In the genomic region with DNA sequence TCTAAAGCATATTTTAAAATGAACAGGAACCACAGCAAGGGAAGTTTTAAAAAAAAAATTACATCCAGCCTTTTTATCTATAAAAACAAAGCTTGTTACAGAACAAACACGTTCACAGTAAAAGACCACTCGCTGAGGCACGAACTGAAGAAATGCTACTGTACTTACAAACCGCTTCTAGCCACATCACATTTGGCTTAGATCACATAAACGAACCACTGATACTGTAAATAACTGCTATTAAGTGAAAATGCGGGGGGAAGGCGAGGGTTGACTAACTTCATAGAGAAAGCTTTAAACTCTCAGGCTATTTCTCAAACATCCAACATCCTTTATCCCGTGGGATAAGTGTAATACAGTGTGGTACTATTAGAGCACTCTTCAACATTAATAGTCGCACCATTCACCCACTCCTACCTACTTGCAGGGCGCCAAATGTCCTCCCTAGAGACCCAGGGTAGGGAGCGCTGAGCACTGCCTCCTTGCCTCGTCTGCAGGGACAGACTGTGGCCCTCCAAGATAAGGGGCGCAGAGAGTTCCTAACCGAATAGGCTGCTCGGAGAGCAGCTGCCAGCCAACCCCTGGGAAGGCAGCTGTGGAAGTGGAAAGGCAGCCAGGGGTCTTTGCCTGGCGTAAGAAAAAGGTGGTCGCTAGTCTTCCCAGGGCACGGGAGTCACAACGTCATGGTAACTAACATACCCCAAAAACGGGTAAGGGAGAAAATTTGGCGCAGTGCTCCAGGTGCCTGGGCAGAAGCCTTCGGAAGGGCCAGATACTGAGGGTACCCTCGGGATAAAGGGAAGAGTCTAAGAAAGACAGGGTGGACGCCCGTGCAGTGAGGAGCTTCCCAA, we compare ENCODE assay signal across 1 cellular context.
TF ChIP-seq lines count a peak whose summit lies in the region.

No MANE protein-coding gene starts in this region.

TF ChIP-seq in K562, 482 proteins besides CTCF, POLR2A, EP300 and RAD21 (continued from another document and continues in another):
- TF ChIP-seq, protein P1, sequence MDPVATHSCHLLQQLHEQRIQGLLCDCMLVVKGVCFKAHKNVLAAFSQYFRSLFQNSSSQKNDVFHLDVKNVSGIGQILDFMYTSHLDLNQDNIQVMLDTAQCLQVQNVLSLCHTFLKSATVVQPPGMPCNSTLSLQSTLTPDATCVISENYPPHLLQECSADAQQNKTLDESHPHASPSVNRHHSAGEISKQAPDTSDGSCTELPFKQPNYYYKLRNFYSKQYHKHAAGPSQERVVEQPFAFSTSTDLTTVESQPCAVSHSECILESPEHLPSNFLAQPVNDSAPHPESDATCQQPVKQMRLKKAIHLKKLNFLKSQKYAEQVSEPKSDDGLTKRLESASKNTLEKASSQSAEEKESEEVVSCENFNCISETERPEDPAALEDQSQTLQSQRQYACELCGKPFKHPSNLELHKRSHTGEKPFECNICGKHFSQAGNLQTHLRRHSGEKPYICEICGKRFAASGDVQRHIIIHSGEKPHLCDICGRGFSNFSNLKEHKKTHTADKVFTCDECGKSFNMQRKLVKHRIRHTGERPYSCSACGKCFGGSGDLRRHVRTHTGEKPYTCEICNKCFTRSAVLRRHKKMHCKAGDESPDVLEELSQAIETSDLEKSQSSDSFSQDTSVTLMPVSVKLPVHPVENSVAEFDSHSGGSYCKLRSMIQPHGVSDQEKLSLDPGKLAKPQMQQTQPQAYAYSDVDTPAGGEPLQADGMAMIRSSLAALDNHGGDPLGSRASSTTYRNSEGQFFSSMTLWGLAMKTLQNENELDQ (CRISPR knock-in tag; IDR thresholded peaks at IDR 0.05; ENCODE audit: borderline replicate concordance), result no peak
- TF ChIP-seq ZNF551 (CRISPR knock-in tag; IDR thresholded peaks at IDR 0.05) (no peak), ZNF436 (CRISPR knock-in tag; IDR thresholded peaks at IDR 0.05) (no peak), ELF1 (tag; IDR thresholded peaks at IDR 0.05) (no peak), DPF2 (IDR thresholded peaks at IDR 0.05) (peak; percentile 44), ZNF507 (tag; conservative IDR thresholded peaks at IDR 0.05) (no peak), TOE1 (IDR thresholded peaks at IDR 0.05; ENCODE audit: borderline replicate concordance) (no peak; the same call in 1 of the 2 replicates), TOE1 (CRISPR knock-in tag; IDR thresholded peaks at IDR 0.05; ENCODE audit: borderline replicate concordance, low read depth) (no peak), ZNF695 (CRISPR knock-in tag; IDR thresholded peaks at IDR 0.05) (0 out of 2 replicates have a peak, but pooled peaks have one; percentile 11), ZNF780A (CRISPR knock-in tag; IDR thresholded peaks at IDR 0.05) (no peak), SMAD2 (IDR thresholded peaks at IDR 0.05; ENCODE audit: low read depth, low read length) (no peak), RUNX1 (IDR thresholded peaks at IDR 0.05; ENCODE audit: low read depth) (no peak), XRCC5 (IDR thresholded peaks at IDR 0.05; ENCODE audit: low read depth, low read length) (no peak), POLR2AphosphoS2 (IDR thresholded peaks at IDR 0.05; ENCODE audit: low read length) (no peak), MEF2A (IDR thresholded peaks at IDR 0.05; ENCODE audit: control insufficient read depth, low read depth, low read length) (no peak), BRD9 (IDR thresholded peaks at IDR 0.05; ENCODE audit: low read depth, partially characterized antibody) (no peak), POLR2H (tag; IDR thresholded peaks at IDR 0.05; ENCODE audit: low read depth) (no peak), MTA3 (IDR thresholded peaks at IDR 0.05; ENCODE audit: borderline replicate concordance) (no peak), ZNF766 (CRISPR knock-in tag; conservative IDR thresholded peaks at IDR 0.05) (no peak), JUND (IDR thresholded peaks at IDR 0.05; ENCODE audit: borderline replicate concordance, low read depth, low read length) (no peak), JUND (tag; IDR thresholded peaks at IDR 0.05; ENCODE audit: borderline replicate concordance, low read depth, low read length) (0 out of 3 replicates have a peak, but pooled peaks have one; percentile 6), CCAR2 (IDR thresholded peaks at IDR 0.05; ENCODE audit: low read depth, low read length) (no peak), SUPT5H (IDR thresholded peaks at IDR 0.05) (no peak), ZSCAN32 (CRISPR knock-in tag; IDR thresholded peaks at IDR 0.05) (no peak), ZBTB17 (CRISPR knock-in tag; IDR thresholded peaks at IDR 0.05) (no peak), NEUROD1 (IDR thresholded peaks at IDR 0.05; ENCODE audit: borderline replicate concordance, low read depth, low read length, partially characterized antibody) (no peak), HCFC1 (IDR thresholded peaks at IDR 0.05; ENCODE audit: low read depth, low read length) (no peak), COPS2 (conservative IDR thresholded peaks at IDR 0.05) (no peak), KDM5B (IDR thresholded peaks at IDR 0.05; ENCODE audit: insufficient replicate concordance, low read depth, low read length) (peak; percentile 55), ESRRB (CRISPR knock-in tag; IDR thresholded peaks at IDR 0.05; ENCODE audit: borderline replicate concordance) (no peak), FUS (optimal IDR thresholded peaks at IDR 0.05; ENCODE audit: low read depth, low read length) (no peak), ZFX (CRISPR knock-in tag; IDR thresholded peaks at IDR 0.05) (no peak), NCOR1 (IDR thresholded peaks at IDR 0.05) (no peak), PHB (CRISPR knock-in tag; IDR thresholded peaks at IDR 0.05) (0 out of 2 replicates have a peak, but pooled peaks have one; percentile 49), XRCC4 (IDR thresholded peaks at IDR 0.05; ENCODE audit: extremely low read depth, insufficient read depth, insufficient read length) (no peak), TEAD2 (tag; IDR thresholded peaks at IDR 0.05) (no peak), NFIC (IDR thresholded peaks at IDR 0.05) (no peak), RBM15 (IDR thresholded peaks at IDR 0.05; ENCODE audit: insufficient read depth, low read length) (no peak), RBM17 (IDR thresholded peaks at IDR 0.05; ENCODE audit: borderline replicate concordance, low read depth, low read length) (no peak), KAT7 (CRISPR knock-in tag; IDR thresholded peaks at IDR 0.05; ENCODE audit: borderline replicate concordance) (no peak), NRF1 (conservative IDR thresholded peaks at IDR 0.05 in 1 of 2, IDR thresholded peaks at IDR 0.05 in 1 of 2) (no peak), RBM25 (IDR thresholded peaks at IDR 0.05; ENCODE audit: low read depth, low read length, severe bottlenecking) (no peak), RBBP5 (IDR thresholded peaks at IDR 0.05; ENCODE audit: borderline replicate concordance, insufficient read depth, low read length, poor library complexity, severe bottlenecking) (peak; percentile 41), ZNF133 (CRISPR knock-in tag; IDR thresholded peaks at IDR 0.05) (no peak), SRF (CRISPR knock-in tag; IDR thresholded peaks at IDR 0.05) (no peak)
- TF ChIP-seq, protein P2, sequence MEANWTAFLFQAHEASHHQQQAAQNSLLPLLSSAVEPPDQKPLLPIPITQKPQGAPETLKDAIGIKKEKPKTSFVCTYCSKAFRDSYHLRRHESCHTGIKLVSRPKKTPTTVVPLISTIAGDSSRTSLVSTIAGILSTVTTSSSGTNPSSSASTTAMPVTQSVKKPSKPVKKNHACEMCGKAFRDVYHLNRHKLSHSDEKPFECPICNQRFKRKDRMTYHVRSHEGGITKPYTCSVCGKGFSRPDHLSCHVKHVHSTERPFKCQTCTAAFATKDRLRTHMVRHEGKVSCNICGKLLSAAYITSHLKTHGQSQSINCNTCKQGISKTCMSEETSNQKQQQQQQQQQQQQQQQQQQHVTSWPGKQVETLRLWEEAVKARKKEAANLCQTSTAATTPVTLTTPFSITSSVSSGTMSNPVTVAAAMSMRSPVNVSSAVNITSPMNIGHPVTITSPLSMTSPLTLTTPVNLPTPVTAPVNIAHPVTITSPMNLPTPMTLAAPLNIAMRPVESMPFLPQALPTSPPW (CRISPR knock-in tag; IDR thresholded peaks at IDR 0.05), result no peak
- TF ChIP-seq, protein P3, sequence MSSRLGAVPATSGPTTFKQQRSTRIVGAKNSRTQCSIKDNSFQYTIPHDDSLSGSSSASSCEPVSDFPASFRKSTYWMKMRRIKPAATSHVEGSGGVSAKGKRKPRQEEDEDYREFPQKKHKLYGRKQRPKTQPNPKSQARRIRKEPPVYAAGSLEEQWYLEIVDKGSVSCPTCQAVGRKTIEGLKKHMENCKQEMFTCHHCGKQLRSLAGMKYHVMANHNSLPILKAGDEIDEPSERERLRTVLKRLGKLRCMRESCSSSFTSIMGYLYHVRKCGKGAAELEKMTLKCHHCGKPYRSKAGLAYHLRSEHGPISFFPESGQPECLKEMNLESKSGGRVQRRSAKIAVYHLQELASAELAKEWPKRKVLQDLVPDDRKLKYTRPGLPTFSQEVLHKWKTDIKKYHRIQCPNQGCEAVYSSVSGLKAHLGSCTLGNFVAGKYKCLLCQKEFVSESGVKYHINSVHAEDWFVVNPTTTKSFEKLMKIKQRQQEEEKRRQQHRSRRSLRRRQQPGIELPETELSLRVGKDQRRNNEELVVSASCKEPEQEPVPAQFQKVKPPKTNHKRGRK (tag; IDR thresholded peaks at IDR 0.05), result no peak
- TF ChIP-seq, protein P4, sequence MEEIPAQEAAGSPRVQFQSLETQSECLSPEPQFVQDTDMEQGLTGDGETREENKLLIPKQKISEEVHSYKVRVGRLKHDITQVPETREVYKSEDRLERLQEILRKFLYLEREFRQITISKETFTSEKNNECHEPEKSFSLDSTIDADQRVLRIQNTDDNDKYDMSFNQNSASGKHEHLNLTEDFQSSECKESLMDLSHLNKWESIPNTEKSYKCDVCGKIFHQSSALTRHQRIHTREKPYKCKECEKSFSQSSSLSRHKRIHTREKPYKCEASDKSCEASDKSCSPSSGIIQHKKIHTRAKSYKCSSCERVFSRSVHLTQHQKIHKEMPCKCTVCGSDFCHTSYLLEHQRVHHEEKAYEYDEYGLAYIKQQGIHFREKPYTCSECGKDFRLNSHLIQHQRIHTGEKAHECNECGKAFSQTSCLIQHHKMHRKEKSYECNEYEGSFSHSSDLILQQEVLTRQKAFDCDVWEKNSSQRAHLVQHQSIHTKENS (CRISPR knock-in tag; IDR thresholded peaks at IDR 0.05), result no peak
- TF ChIP-seq, protein P5, sequence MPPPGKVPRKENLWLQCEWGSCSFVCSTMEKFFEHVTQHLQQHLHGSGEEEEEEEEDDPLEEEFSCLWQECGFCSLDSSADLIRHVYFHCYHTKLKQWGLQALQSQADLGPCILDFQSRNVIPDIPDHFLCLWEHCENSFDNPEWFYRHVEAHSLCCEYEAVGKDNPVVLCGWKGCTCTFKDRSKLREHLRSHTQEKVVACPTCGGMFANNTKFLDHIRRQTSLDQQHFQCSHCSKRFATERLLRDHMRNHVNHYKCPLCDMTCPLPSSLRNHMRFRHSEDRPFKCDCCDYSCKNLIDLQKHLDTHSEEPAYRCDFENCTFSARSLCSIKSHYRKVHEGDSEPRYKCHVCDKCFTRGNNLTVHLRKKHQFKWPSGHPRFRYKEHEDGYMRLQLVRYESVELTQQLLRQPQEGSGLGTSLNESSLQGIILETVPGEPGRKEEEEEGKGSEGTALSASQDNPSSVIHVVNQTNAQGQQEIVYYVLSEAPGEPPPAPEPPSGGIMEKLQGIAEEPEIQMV (tag; conservative IDR thresholded peaks at IDR 0.05; ENCODE audit: low read depth), result no peak
- TF ChIP-seq, protein P6, sequence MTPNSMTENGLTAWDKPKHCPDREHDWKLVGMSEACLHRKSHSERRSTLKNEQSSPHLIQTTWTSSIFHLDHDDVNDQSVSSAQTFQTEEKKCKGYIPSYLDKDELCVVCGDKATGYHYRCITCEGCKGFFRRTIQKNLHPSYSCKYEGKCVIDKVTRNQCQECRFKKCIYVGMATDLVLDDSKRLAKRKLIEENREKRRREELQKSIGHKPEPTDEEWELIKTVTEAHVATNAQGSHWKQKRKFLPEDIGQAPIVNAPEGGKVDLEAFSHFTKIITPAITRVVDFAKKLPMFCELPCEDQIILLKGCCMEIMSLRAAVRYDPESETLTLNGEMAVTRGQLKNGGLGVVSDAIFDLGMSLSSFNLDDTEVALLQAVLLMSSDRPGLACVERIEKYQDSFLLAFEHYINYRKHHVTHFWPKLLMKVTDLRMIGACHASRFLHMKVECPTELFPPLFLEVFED (CRISPR knock-in tag; conservative IDR thresholded peaks at IDR 0.05), result no peak
- TF ChIP-seq, protein P7, sequence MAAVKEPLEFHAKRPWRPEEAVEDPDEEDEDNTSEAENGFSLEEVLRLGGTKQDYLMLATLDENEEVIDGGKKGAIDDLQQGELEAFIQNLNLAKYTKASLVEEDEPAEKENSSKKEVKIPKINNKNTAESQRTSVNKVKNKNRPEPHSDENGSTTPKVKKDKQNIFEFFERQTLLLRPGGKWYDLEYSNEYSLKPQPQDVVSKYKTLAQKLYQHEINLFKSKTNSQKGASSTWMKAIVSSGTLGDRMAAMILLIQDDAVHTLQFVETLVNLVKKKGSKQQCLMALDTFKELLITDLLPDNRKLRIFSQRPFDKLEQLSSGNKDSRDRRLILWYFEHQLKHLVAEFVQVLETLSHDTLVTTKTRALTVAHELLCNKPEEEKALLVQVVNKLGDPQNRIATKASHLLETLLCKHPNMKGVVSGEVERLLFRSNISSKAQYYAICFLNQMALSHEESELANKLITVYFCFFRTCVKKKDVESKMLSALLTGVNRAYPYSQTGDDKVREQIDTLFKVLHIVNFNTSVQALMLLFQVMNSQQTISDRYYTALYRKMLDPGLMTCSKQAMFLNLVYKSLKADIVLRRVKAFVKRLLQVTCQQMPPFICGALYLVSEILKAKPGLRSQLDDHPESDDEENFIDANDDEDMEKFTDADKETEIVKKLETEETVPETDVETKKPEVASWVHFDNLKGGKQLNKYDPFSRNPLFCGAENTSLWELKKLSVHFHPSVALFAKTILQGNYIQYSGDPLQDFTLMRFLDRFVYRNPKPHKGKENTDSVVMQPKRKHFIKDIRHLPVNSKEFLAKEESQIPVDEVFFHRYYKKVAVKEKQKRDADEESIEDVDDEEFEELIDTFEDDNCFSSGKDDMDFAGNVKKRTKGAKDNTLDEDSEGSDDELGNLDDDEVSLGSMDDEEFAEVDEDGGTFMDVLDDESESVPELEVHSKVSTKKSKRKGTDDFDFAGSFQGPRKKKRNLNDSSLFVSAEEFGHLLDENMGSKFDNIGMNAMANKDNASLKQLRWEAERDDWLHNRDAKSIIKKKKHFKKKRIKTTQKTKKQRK (IDR thresholded peaks at IDR 0.05; ENCODE audit: borderline replicate concordance, low read depth, low read length), result no peak
- TF ChIP-seq, protein P8, sequence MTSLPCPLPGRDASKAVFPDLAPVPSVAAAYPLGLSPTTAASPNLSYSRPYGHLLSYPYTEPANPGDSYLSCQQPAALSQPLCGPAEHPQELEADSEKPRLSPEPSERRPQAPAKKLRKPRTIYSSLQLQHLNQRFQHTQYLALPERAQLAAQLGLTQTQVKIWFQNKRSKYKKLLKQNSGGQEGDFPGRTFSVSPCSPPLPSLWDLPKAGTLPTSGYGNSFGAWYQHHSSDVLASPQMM (CRISPR knock-in tag; IDR thresholded peaks at IDR 0.05), result no peak
- TF ChIP-seq, protein P9, sequence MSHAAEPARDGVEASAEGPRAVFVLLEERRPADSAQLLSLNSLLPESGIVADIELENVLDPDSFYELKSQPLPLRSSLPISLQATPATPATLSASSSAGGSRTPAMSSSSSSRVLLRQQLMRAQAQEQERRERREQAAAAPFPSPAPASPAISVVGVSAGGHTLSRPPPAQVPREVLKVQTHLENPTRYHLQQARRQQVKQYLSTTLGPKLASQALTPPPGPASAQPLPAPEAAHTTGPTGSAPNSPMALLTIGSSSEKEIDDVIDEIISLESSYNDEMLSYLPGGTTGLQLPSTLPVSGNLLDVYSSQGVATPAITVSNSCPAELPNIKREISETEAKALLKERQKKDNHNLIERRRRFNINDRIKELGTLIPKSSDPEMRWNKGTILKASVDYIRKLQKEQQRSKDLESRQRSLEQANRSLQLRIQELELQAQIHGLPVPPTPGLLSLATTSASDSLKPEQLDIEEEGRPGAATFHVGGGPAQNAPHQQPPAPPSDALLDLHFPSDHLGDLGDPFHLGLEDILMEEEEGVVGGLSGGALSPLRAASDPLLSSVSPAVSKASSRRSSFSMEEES (CRISPR knock-in tag; IDR thresholded peaks at IDR 0.05), result no peak
